15 cellular contexts compared by ENCODE assay signal in the genomic region with DNA sequence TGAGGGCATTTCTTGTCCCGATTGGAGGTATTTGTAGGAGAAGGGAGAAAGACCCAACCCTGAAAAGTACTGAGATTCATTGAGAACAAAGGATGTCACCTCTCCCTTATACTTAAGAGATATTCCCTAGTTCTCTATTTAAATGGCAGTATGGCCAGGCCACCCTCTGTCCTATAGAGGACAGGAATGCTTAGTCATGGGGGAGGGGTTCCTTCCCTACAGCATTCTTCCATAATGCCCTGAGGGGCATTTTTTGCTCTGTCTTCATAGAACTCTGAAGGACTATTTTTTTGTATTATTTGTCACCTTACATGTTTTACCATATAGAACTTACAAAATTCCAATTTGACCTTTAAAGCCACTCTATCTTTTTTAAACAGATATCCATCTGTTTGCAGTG.
"Had no signal": no experiment of that assay in that cellular context is flagged by ENCODE, and none has a peak within 500 bp of the region (broad histone marks: within the 10 kb centered on the region; RNA-seq: fewer than 3 reads in every experiment).

No MANE protein-coding gene starts in this region.

- H3K4me3 ChIP-seq: ascending aorta, gastrocnemius medialis, stomach, testis, upper lobe of right lung had no signal

- H3K9me3 ChIP-seq: ascending aorta, gastrocnemius medialis, stomach, testis, upper lobe of right lung had no signal

- H3K36me3 Mint-ChIP-seq: immature natural killer cell had no signal

- H3K4me1 ChIP-seq: ascending aorta, gastrocnemius medialis, stomach, testis, upper lobe of right lung had no signal

- DNase-seq: activated naive CD4-positive, alpha-beta T cell treated with anti-CD3 and anti-CD28 coated beads for 36 hours; activated naive CD8-positive, alpha-beta T cell treated with anti-CD3 and anti-CD28 coated beads, Interleukin-2, amount 50 U/mL, for 24 hours; activated T-cell treated with anti-CD3 and anti-CD28 coated beads for 4 hours; dermis blood vessel endothelial cell; effector memory CD8-positive, alpha-beta T cell; gastrocnemius medialis; immature natural killer cell; nephron progenitor cell; stomach; T-helper 9 cell; testis; upper lobe of right lung had no signal

- H3K4me1 Mint-ChIP-seq: activated naive CD8-positive, alpha-beta T cell treated with anti-CD3 and anti-CD28 coated beads, Interleukin-2, amount 50 U/mL, for 24 hours; activated T-helper 17 cell treated with anti-CD3 and anti-CD28 coated beads, Interleukin-2, amount 50 U/mL, for 72 hours; immature natural killer cell had no signal

- H3K27me3 ChIP-seq: ascending aorta, gastrocnemius medialis, stomach, testis, upper lobe of right lung had no signal

- H3K27ac Mint-ChIP-seq: activated naive CD4-positive, alpha-beta T cell treated with anti-CD3 and anti-CD28 coated beads for 36 hours; activated naive CD8-positive, alpha-beta T cell treated with anti-CD3 and anti-CD28 coated beads, Interleukin-2, amount 50 U/mL, for 24 hours; activated T-helper 17 cell treated with anti-CD3 and anti-CD28 coated beads, Interleukin-2, amount 50 U/mL, for 72 hours; effector memory CD8-positive, alpha-beta T cell; immature natural killer cell; nephron progenitor cell had no signal

- H3K27ac ChIP-seq: ascending aorta, gastrocnemius medialis, stomach, testis, upper lobe of right lung had no signal

- ATAC-seq: activated CD4-positive, CD25-positive, alpha-beta regulatory T cell treated with anti-CD3 and anti-CD28 coated beads, Interleukin-2, amount 50 U/mL, for 24 hours; activated naive CD8-positive, alpha-beta T cell treated with anti-CD3 and anti-CD28 coated beads, Interleukin-2, amount 50 U/mL, for 24 hours; activated T-helper 17 cell treated with anti-CD3 and anti-CD28 coated beads, Interleukin-2, amount 50 U/mL, for 72 hours; effector memory CD8-positive, alpha-beta T cell; gastrocnemius medialis; upper lobe of right lung had no signal

- H3K4me3 Mint-ChIP-seq: activated naive CD4-positive, alpha-beta T cell treated with anti-CD3 and anti-CD28 coated beads for 36 hours; activated naive CD8-positive, alpha-beta T cell treated with anti-CD3 and anti-CD28 coated beads, Interleukin-2, amount 50 U/mL, for 24 hours; activated T-helper 17 cell treated with anti-CD3 and anti-CD28 coated beads, Interleukin-2, amount 50 U/mL, for 72 hours; effector memory CD8-positive, alpha-beta T cell; immature natural killer cell; nephron progenitor cell had no signal

- H3K36me3 ChIP-seq: ascending aorta, gastrocnemius medialis, stomach, upper lobe of right lung had no signal

- H3K9me3 Mint-ChIP-seq: activated naive CD4-positive, alpha-beta T cell treated with anti-CD3 and anti-CD28 coated beads for 36 hours; activated naive CD8-positive, alpha-beta T cell treated with anti-CD3 and anti-CD28 coated beads, Interleukin-2, amount 50 U/mL, for 24 hours; activated T-helper 17 cell treated with anti-CD3 and anti-CD28 coated beads, Interleukin-2, amount 50 U/mL, for 72 hours; effector memory CD8-positive, alpha-beta T cell; nephron progenitor cell had no signal
